In the genomic region with DNA sequence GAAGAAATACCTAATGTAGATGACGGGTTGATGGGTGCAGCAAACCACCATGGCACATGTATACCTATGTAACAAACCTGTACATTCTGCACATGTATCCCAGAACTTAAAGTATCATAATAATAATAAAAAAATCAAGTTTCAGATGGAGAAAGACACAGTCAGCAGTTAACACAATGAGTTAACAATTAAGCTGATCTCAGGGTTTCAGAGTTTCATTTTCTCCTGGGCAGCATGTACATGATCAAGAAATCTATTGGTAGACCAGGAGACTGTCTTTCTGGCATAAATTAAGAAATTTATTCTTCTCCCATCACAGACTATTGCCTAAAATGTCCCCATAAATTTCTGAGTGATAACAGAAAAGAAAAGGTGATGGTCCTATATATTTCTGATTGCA, we compare ENCODE assay signal across 30 cellular contexts.
"Had no signal": no experiment of that assay in that cellular context is flagged by ENCODE, and none has a peak within 500 bp of the region (broad histone marks: within the 10 kb centered on the region; RNA-seq: fewer than 3 reads in every experiment).

No MANE protein-coding gene starts in this region.

- H3K4me3 ChIP-seq: SJCRH30, SK-N-MC had no signal

- DNase-seq: activated CD4-positive, alpha-beta memory T cell treated with anti-CD3 and anti-CD28 coated beads for 36 hours; activated CD4-positive, alpha-beta T cell treated with anti-CD3 and anti-CD28 coated beads for 4 hours; activated CD4-positive, alpha-beta T cell treated with anti-CD3 and anti-CD28 coated beads, Interleukin-2, amount 50 U/mL, for 1 hour; activated CD8-positive, alpha-beta memory T cell treated with anti-CD3 and anti-CD28 coated beads, Interleukin-2, amount 50 U/mL, for 4 hours; activated effector memory CD4-positive, alpha-beta T cell treated with anti-CD3 and anti-CD28 coated beads, Interleukin-2, amount 50 U/mL, for 16 hours; activated naive CD4-positive, alpha-beta T cell; activated naive CD4-positive, alpha-beta T cell treated with anti-CD3 and anti-CD28 coated beads, Interleukin-2, amount 50 U/mL, for 16 hours; activated naive CD8-positive, alpha-beta T cell treated with anti-CD3 and anti-CD28 coated beads for 36 hours; activated T-cell treated with anti-CD3 and anti-CD28 coated beads, Interleukin-2, amount 50 U/mL, for 48 hours; amniotic stem cell; aorta; brain microvascular endothelial cell; central memory CD4-positive, alpha-beta T cell; NCI-H1105; NCI-H1417 treated with DMSO at 0.1 percent for 48 hours; NCI-H187 treated with DMSO at 0.1 percent for 48 hours; NCI-H2081; NCI-H2171 treated with DMSO at 0.1 percent for 48 hours; NCI-H2227 treated with DMSO at 0.1 percent for 48 hours; NCI-H446; NCI-H510A treated with DMSO at 0.1 percent for 48 hours; NCI-H526 treated with DMSO at 0.1 percent for 48 hours; SHP77; SJCRH30 had no signal

- ATAC-seq: activated CD4-positive, CD25-positive, alpha-beta regulatory T cell treated with anti-CD3 and anti-CD28 coated beads, Interleukin-2, amount 50 U/mL, for 24 hours; Panc1; WTC11 had no signal

- H3K27ac ChIP-seq: brain microvascular endothelial cell, SJCRH30, SK-N-MC had no signal

- FAIRE-seq: colon, TTC549 had no signal

- H3K4me1 ChIP-seq: SJCRH30 had no signal
